Comparison of ENCODE assay signal across 8 cellular contexts in genomic region chr2:33476793-33477190, GRCh38. TPM values are rescaled to one million over a fixed set of nuclear protein-coding genes. Genes with fewer than 3 reads are reported as not detected.
A peak's percentile ranks its signal among the peaks of the same experiment; 100 is the strongest.
DNase-seq lines count a peak whose midpoint lies in the region; ATAC-seq and TF ChIP-seq lines count a peak whose summit lies in the region.

No MANE protein-coding gene starts in this region.

- H3K23ac ChIP-seq in mesenchymal stem cell (ENCODE audit: low read length in 2 of 2): no peak overlapping the region

- H3K4me2 ChIP-seq in mesenchymal stem cell (ENCODE audit: low read length, poor library complexity, severe bottlenecking): peak overlapping the region; percentile 75

- DNase-seq in activated naive CD4-positive, alpha-beta T cell (lab: John Stamatoyannopoulos, UW): no peak
- DNase-seq in mesenchymal stem cell: no peak
- DNase-seq in upper lobe of right lung: no peak
- no peak for DNase-seq in head of caudate nucleus
- no peak for DNase-seq in SIG-M5 treated with dmso at 0.1 percent for 504 hours (lab: John Stamatoyannopoulos, UW; ENCODE audit: unreplicated experiment)
- DNase-seq in 8988T: no peak

- no peak overlapping the region for H2AK5ac ChIP-seq in mesenchymal stem cell (ENCODE audit: low read length, severe bottlenecking)

- no peak overlapping the region for H2BK15ac ChIP-seq in mesenchymal stem cell (ENCODE audit: low read depth, poor library complexity, severe bottlenecking)

- H3K27me3 ChIP-seq in mesenchymal stem cell (ENCODE audit: control insufficient read depth in 1 of 2, insufficient read depth in 1 of 2, low read length in 2 of 2) (peaks cover 0 to 8% of the 10 kb centered on the region in 2 experiments), upper lobe of right lung (no peaks in the 10 kb centered on the region)

- H3K14ac ChIP-seq in mesenchymal stem cell (ENCODE audit: low read length in 2 of 2): no peak overlapping the region

- H4K91ac ChIP-seq in mesenchymal stem cell (ENCODE audit: low read length): no peak overlapping the region

- H3K9me3 Mint-ChIP-seq in activated naive CD4-positive, alpha-beta T cell treated with anti-CD3 and anti-CD28 coated beads, Interleukin-2, amount 50 U/mL, for 24 hours: no peaks in the 10 kb centered on the region
- H3K9me3 Mint-ChIP-seq in brain: peaks cover 2 to 13% (median 3%) of the 10 kb centered on the region in 5 experiments

- H3K27ac ChIP-seq in mesenchymal stem cell (ENCODE audit: low read length, poor library complexity, severe bottlenecking) (peak overlapping the region; percentile 89), upper lobe of right lung (peak overlapping the region; percentile 91)

- no peak overlapping the region for H2AFZ ChIP-seq in mesenchymal stem cell (ENCODE audit: low read depth, low read length)

- H2BK5ac ChIP-seq in mesenchymal stem cell (ENCODE audit: low read depth, low read length, poor library complexity, severe bottlenecking): no peak overlapping the region

- peak overlapping the region; percentile 92 for H3K4me3 Mint-ChIP-seq in activated naive CD4-positive, alpha-beta T cell treated with anti-CD3 and anti-CD28 coated beads, Interleukin-2, amount 50 U/mL, for 24 hours
- peak overlapping the region; percentile 77 to 89 (median 83) for H3K4me3 Mint-ChIP-seq in brain

- no peaks in the 10 kb centered on the region for H3K36me3 Mint-ChIP-seq in activated naive CD4-positive, alpha-beta T cell treated with anti-CD3 and anti-CD28 coated beads, Interleukin-2, amount 50 U/mL, for 24 hours
- H3K36me3 Mint-ChIP-seq in brain: no peaks in the 10 kb centered on the region

- TF ChIP-seq CTCF in brain (conservative IDR thresholded peaks at IDR 0.05) (no peak), upper lobe of right lung (IDR thresholded peaks at IDR 0.05) (no peak)

- H3K18ac ChIP-seq in mesenchymal stem cell (ENCODE audit: low read depth in 1 of 2, low read length in 2 of 2): peak overlapping the region in 1 of 2 experiments; percentile 78

- no peak for ATAC-seq in upper lobe of right lung

- H3K4me3 ChIP-seq in mesenchymal stem cell (ENCODE audit: insufficient read depth in 1 of 2, low read depth in 1 of 2, low read length in 2 of 2) (peak overlapping the region in 1 of 2 experiments; percentile 88), upper lobe of right lung (peak overlapping the region; percentile 69)

- H3K27ac Mint-ChIP-seq in activated naive CD4-positive, alpha-beta T cell treated with anti-CD3 and anti-CD28 coated beads, Interleukin-2, amount 50 U/mL, for 24 hours: peak overlapping the region; percentile 98
- H3K27ac Mint-ChIP-seq in brain: peak overlapping the region; percentile 57 to 96 (median 85)

- no peak overlapping the region for H2BK120ac ChIP-seq in mesenchymal stem cell (ENCODE audit: low read depth, low read length)

- H2BK12ac ChIP-seq in mesenchymal stem cell (ENCODE audit: low read length in 2 of 2): no peak overlapping the region

- no peaks in the 10 kb centered on the region for H3K27me3 Mint-ChIP-seq in activated naive CD4-positive, alpha-beta T cell treated with anti-CD3 and anti-CD28 coated beads, Interleukin-2, amount 50 U/mL, for 24 hours
- H3K27me3 Mint-ChIP-seq in brain: peaks cover 11% of the 10 kb centered on the region

- peaks cover 4% of the 10 kb centered on the region for H3K4me1 ChIP-seq in mesenchymal stem cell (ENCODE audit: control insufficient read depth, insufficient read depth, low read depth, low read length)
- peaks cover 11% of the 10 kb centered on the region for H3K4me1 ChIP-seq in upper lobe of right lung

- no peaks in the 10 kb centered on the region for H3K9me3 ChIP-seq in mesenchymal stem cell (ENCODE audit: control insufficient read depth, low read length)
- no peaks in the 10 kb centered on the region for H3K9me3 ChIP-seq in upper lobe of right lung

- peaks cover 3% of the 10 kb centered on the region for H3K79me1 ChIP-seq in mesenchymal stem cell (replicated peaks; ENCODE audit: low read length, poor library complexity, severe bottlenecking)

- peak overlapping the region; percentile 90 for H3K9ac ChIP-seq in mesenchymal stem cell (ENCODE audit: low read length)

- WGBS in mesenchymal stem cell: 33% methylated on average over 3 of the region's 4 CpGs

- H3K4ac ChIP-seq in mesenchymal stem cell (ENCODE audit: low read depth in 1 of 2, low read length in 2 of 2): no peak overlapping the region

- H3K4me1 Mint-ChIP-seq in activated naive CD4-positive, alpha-beta T cell treated with anti-CD3 and anti-CD28 coated beads, Interleukin-2, amount 50 U/mL, for 24 hours: peaks cover 33% of the 10 kb centered on the region
- peaks cover 36% of the 10 kb centered on the region for H3K4me1 Mint-ChIP-seq in brain

- intact Hi-C loops in upper lobe of right lung (cut with DNase I) (no loop called here), head of caudate nucleus (cut with DNase I) (loop anchor here (5.0 kb wide), 1 partner anchor 121 kb away; the partner anchor contains the start of gene FAM98A)

- no peak overlapping the region for H4K8ac ChIP-seq in mesenchymal stem cell (ENCODE audit: low read length)

- H3K36me3 ChIP-seq in mesenchymal stem cell (ENCODE audit: control insufficient read depth in 1 of 2, insufficient read depth in 2 of 2, low read depth in 1 of 2, low read length in 2 of 2) (no peaks in the 10 kb centered on the region), upper lobe of right lung (no peaks in the 10 kb centered on the region)

RNA-seq across cellular contexts. Expression of gene RASGRP3, which starts 0.3 kb away (rescaled TPM):
- 10.3 TPM for polyA plus RNA-seq in brain (ENCODE audit: insufficient read depth, low read depth, low replicate concordance)
- 31.4 TPM for polyA plus RNA-seq in mesenchymal stem cell (2013, experiment 1 of 2)
- polyA plus RNA-seq in mesenchymal stem cell (2013, experiment 2 of 2): 29.3 TPM
- 13.6 TPM for total RNA-seq in upper lobe of right lung
